Comparison of ENCODE assay signal across 10 cellular contexts in genomic region chr15:31367021-31367729, GRCh38. TPM values are rescaled to one million over a fixed set of nuclear protein-coding genes. Genes with fewer than 3 reads are reported as not detected.
A peak's percentile ranks its signal among the peaks of the same experiment; 100 is the strongest.
DNase-seq lines count a peak whose midpoint lies in the region; ATAC-seq and TF ChIP-seq lines count a peak whose summit lies in the region.
"Had no signal": no experiment of that assay in that cellular context is flagged by ENCODE, and none has a peak within 500 bp of the region (broad histone marks: within the 10 kb centered on the region; RNA-seq: fewer than 3 reads in every experiment).

No MANE protein-coding gene starts in this region.

- H3K4me1 Mint-ChIP-seq in naive thymus-derived CD8-positive, alpha-beta T cell: peaks cover 57 to 99% (median 93%) of the 10 kb centered on the region in 4 donors
- H3K4me1 Mint-ChIP-seq in endodermal cell: peaks cover 31% of the 10 kb centered on the region

- H3K36me3 Mint-ChIP-seq in naive thymus-derived CD8-positive, alpha-beta T cell: peaks cover 0 to 15% (median 8%) of the 10 kb centered on the region in 3 donors
- H3K36me3 Mint-ChIP-seq in endodermal cell (ENCODE audit: low read depth): peaks cover 4% of the 10 kb centered on the region

- peaks cover 24% of the 10 kb centered on the region for H3K4me1 ChIP-seq in A673 (ENCODE audit: insufficient read depth, low read length, poor library complexity, severe bottlenecking)
- peaks cover 15% of the 10 kb centered on the region for H3K4me1 ChIP-seq in endodermal cell (ENCODE audit: control insufficient read depth, insufficient read depth, low read length)

- no peaks in the 10 kb centered on the region for H3K9me3 ChIP-seq in A673 (ENCODE audit: low read depth, low read length, poor library complexity, severe bottlenecking)
- peaks cover 10% of the 10 kb centered on the region for H3K9me3 ChIP-seq in endodermal cell (ENCODE audit: control insufficient read depth, low read length)
- H3K9me3 ChIP-seq: BE2C had no signal

- 91 to 93% methylated on average over 5 to 11 of the region's 11 CpGs for WGBS in endodermal cell (ENCODE audit: insufficient coverage in 1 of 2, insufficient read length in 1 of 2), 2 experiments

- CTCF ChIA-PET in A673 (lab: Charles Lee): no interaction called here

- peaks cover 0 to 4% (median 2%) of the 10 kb centered on the region in 9 donors for H3K9me3 Mint-ChIP-seq in naive thymus-derived CD8-positive, alpha-beta T cell
- H3K9me3 Mint-ChIP-seq in endodermal cell: peaks cover 6% of the 10 kb centered on the region

- H3K27ac Mint-ChIP-seq in naive thymus-derived CD8-positive, alpha-beta T cell: peak overlapping the region; percentile 96 to 100 (median 98)
- no peak overlapping the region for H3K27ac Mint-ChIP-seq in endodermal cell

- BruUV-seq in A673 (replicated peaks; lab: Mats Ljungman, UMichigan): no TSS peak

- peak; percentile 7 for ATAC-seq in HG03442 (IDR thresholded peaks at IDR 0.05; ENCODE audit: unreplicated experiment)
- ATAC-seq in naive thymus-derived CD8-positive, alpha-beta T cell: no peak
- ATAC-seq in GM19328 (IDR thresholded peaks at IDR 0.05; ENCODE audit: unreplicated experiment): no peak

- no peaks in the 10 kb centered on the region for H3K27me3 Mint-ChIP-seq in naive thymus-derived CD8-positive, alpha-beta T cell
- no peaks in the 10 kb centered on the region for H3K27me3 Mint-ChIP-seq in endodermal cell (ENCODE audit: insufficient read depth)

- H3K27ac ChIP-seq in A673 (ENCODE audit: low read depth, low read length, poor library complexity, severe bottlenecking): no peak overlapping the region
- H3K27ac ChIP-seq in cingulate gyrus (ENCODE audit: low read depth, low read length): peak overlapping the region; percentile 91
- H3K27ac ChIP-seq in endodermal cell (ENCODE audit: low read depth, low read length): no peak overlapping the region

- H3K36me3 ChIP-seq in A673 (ENCODE audit: insufficient read depth, low read length, poor library complexity, severe bottlenecking): no peaks in the 10 kb centered on the region
- no peaks in the 10 kb centered on the region for H3K36me3 ChIP-seq in endodermal cell (ENCODE audit: control insufficient read depth, insufficient read depth, low read length)

- POLR2A ChIA-PET in A673 (lab: Charles Lee; ENCODE audit: low non-redundant PET): no interaction called here
- POLR2A ChIA-PET in naive thymus-derived CD8-positive, alpha-beta T cell (lab: Charles Lee): interaction anchor here (0.6 to 36.8 kb wide), 16 partner anchors 8 to 152 kb away, joined by 3 to 915 read pairs (median 27); partner anchors contain the start of gene KLF13

- TF ChIP-seq CTCF in A673 (conservative IDR thresholded peaks at IDR 0.05; ENCODE audit: low read depth, low read length): no peak
- no peak for TF ChIP-seq CTCF in endodermal cell (conservative IDR thresholded peaks at IDR 0.05)

- no peak overlapping the region for H3K4me3 ChIP-seq in A673 (ENCODE audit: low read depth, low read length, poor library complexity, severe bottlenecking)
- H3K4me3 ChIP-seq in endodermal cell (ENCODE audit: low read length): no peak overlapping the region

- H3K27me3 ChIP-seq in A673 (replicated peaks; ENCODE audit: insufficient read depth, low read depth, low read length, poor library complexity) (no peaks in the 10 kb centered on the region), endodermal cell (ENCODE audit: control insufficient read depth, insufficient read depth, low read length, poor library complexity, severe bottlenecking) (no peaks in the 10 kb centered on the region)
- H3K27me3 ChIP-seq: BE2C had no signal

- intact Hi-C loops in A673 (cut with micrococcal nuclease; ENCODE audit: unreplicated experiment): loop anchor here (5.0 kb wide), 1 partner anchor 120 kb away; no protein-coding TSS in a partner anchor

- H3K4me3 Mint-ChIP-seq in naive thymus-derived CD8-positive, alpha-beta T cell: peak overlapping the region; percentile 79 to 95 (median 88)
- no peak overlapping the region for H3K4me3 Mint-ChIP-seq in endodermal cell

- H3K9ac ChIP-seq in endodermal cell (ENCODE audit: extremely low read depth, low read length, poor library complexity, severe bottlenecking): no peak overlapping the region

- DNase-seq in A673 (ENCODE audit: low spot score): peak; percentile 49
- DNase-seq in naive thymus-derived CD8-positive, alpha-beta T cell: peak in 1 of 10 donors; percentile 64
- no peak for DNase-seq in epidermal melanocyte (ENCODE audit: insufficient read length, low spot score)
- no peak for DNase-seq in GM03348 (ENCODE audit: low spot score)
- no peak for DNase-seq in endodermal cell
- DNase-seq: NCI-H82 had no signal

RNA-seq across cellular contexts. Expression of gene KLF13, which starts 40.5 kb away (rescaled TPM):
- total RNA-seq in A673 (2021) (22.1 and 23.5 TPM in 2 replicates), endodermal cell (10 to 100 TPM; 18.7 to 18.9 TPM)
- 100 to 1,000 TPM; 240 to 244 TPM for total RNA-seq in naive thymus-derived CD8-positive, alpha-beta T cell
- 100 to 1,000 TPM in 1 of 3 donors, 10 to 100 TPM in 2; 70.1 to 102 (median 93.7) TPM for polyA plus RNA-seq in naive thymus-derived CD8-positive, alpha-beta T cell
- 58.0 TPM for polyA plus RNA-seq in endodermal cell (2013, experiment 1 of 2)
- 51.5 TPM for polyA plus RNA-seq in endodermal cell (2013, experiment 2 of 2)
